ENCODE assay signal across 9 cellular contexts in genomic region chr1:154983776-154984466, GRCh38. TPM values are rescaled to one million over a fixed set of nuclear protein-coding genes. Genes with fewer than 3 reads are reported as not detected.
DNase-seq lines count a peak whose midpoint lies in the region; ATAC-seq and TF ChIP-seq lines count a peak whose summit lies in the region.
"Had no signal": no experiment of that assay in that cellular context is flagged by ENCODE, and none has a peak within 500 bp of the region (broad histone marks: within the 10 kb centered on the region; RNA-seq: fewer than 3 reads in every experiment).

No MANE protein-coding gene starts in this region.

- H3F3A ChIP-seq in SK-N-SH (replicated peaks; ENCODE audit: insufficient read depth) = peaks cover 13% of the 10 kb centered on the region

- peak; percentile 16; the same call in 1 of the 2 replicates for TF ChIP-seq RAD21 in SK-N-SH (IDR thresholded peaks at IDR 0.05; ENCODE audit: low read length)

- H3K9me2 ChIP-seq in SK-N-SH = no peaks in the 10 kb centered on the region

- no peak for TF ChIP-seq CTCF in SK-N-SH (IDR thresholded peaks at IDR 0.05)

- H3K27ac ChIP-seq in SK-N-SH (ENCODE audit: low read depth in 2 of 2, low read length in 1 of 2) = peak overlapping the region; percentile 40 to 78; a peak in 3 of 4 replicates
- H3K27ac ChIP-seq in iPS-18a (ENCODE audit: low read length) = peak overlapping the region; percentile 74
- H3K27ac ChIP-seq in stomach smooth muscle (ENCODE audit: low read length) = peak overlapping the region; percentile 74

- POLR2A ChIA-PET in SK-N-SH (lab: Yijun Ruan, JAX) = interaction anchor here (1.0 to 2.7 kb wide), 7 partner anchors 9 to 145 kb away, joined by 3 to 22 read pairs (median 5); partner anchors contain the start of genes LENEP, PYGO2 and SHC1

- H3K9ac ChIP-seq in SK-N-SH (peak overlapping the region; percentile 78), iPS-18a (ENCODE audit: low read length) (peak overlapping the region; percentile 99), stomach smooth muscle (ENCODE audit: low read length in 2 of 2) (peak overlapping the region; percentile 84 to 95)

- CTCF ChIA-PET in SK-N-SH (lab: Yijun Ruan, JAX) = interaction anchor here (1.3 to 37.5 kb wide), 8 partner anchors 10 to 67 kb away, joined by 3 to 640 read pairs (median 6); partner anchors contain the start of genes LENEP, PBXIP1, PYGO2 and ZBTB7B

- no peak for TF ChIP-seq EP300 in SK-N-SH (IDR thresholded peaks at IDR 0.05; ENCODE audit: borderline replicate concordance in 1 of 2, low read depth in 1 of 2, low read length in 1 of 2)

- H2AFZ ChIP-seq in SK-N-SH (ENCODE audit: low read depth) = peak overlapping the region; percentile 66; the same call in 1 of the 2 replicates

- H3K27me3 ChIP-seq in SK-N-SH (ENCODE audit: insufficient read depth) (no peaks in the 10 kb centered on the region), iPS-18a (ENCODE audit: control insufficient read depth, insufficient read depth, low read length) (no peaks in the 10 kb centered on the region), stomach smooth muscle (ENCODE audit: control insufficient read depth in 1 of 2, insufficient read depth in 2 of 2, low read length in 2 of 2) (no peaks in the 10 kb centered on the region)

- 8% methylated on average over 16 of the region's 17 CpGs for WGBS in SK-N-SH (ENCODE audit: low lambda C conversion rate)

- peaks cover 10 to 20% of the 10 kb centered on the region in 2 experiments for H3K36me3 ChIP-seq in SK-N-SH (replicated peaks in 1 of 2; ENCODE audit: control insufficient read depth in 1 of 2, insufficient read depth in 2 of 2, low read length in 1 of 2)
- H3K36me3 ChIP-seq in iPS-18a (ENCODE audit: control insufficient read depth, low read depth, low read length) = peaks cover 31% of the 10 kb centered on the region
- H3K36me3 ChIP-seq in stomach smooth muscle (ENCODE audit: control insufficient read depth in 2 of 2, insufficient read depth in 2 of 2, low read length in 2 of 2) = peaks cover 12 to 18% of the 10 kb centered on the region in 2 donors

- no peak for ATAC-seq in GM21515 (IDR thresholded peaks at IDR 0.05; ENCODE audit: unreplicated experiment)

- no peaks in the 10 kb centered on the region for H3K9me3 ChIP-seq in SK-N-SH
- no peaks in the 10 kb centered on the region for H3K9me3 ChIP-seq in iPS-18a (ENCODE audit: control insufficient read depth, low read depth, low read length)
- no peaks in the 10 kb centered on the region for H3K9me3 ChIP-seq in stomach smooth muscle (ENCODE audit: control insufficient read depth in 2 of 2, low read length in 2 of 2)

- H3K4me3 ChIP-seq in SK-N-SH (ENCODE audit: low read depth in 2 of 2, low read length in 1 of 2) (peak overlapping the region; percentile 72 to 82), iPS-18a (ENCODE audit: low read length) (peak overlapping the region; percentile 98), stomach smooth muscle (ENCODE audit: low read length in 2 of 2) (peak overlapping the region; percentile 73 to 94)

- H3K4me1 ChIP-seq in SK-N-SH (ENCODE audit: control insufficient read depth in 1 of 2, insufficient read depth in 2 of 2, low read depth in 1 of 2, low read length in 1 of 2) (peaks cover 4 to 24% of the 10 kb centered on the region in 2 experiments; a peak in 3 of 4 replicates), iPS-18a (ENCODE audit: control insufficient read depth, low read depth, low read length) (peaks cover 6% of the 10 kb centered on the region), stomach smooth muscle (ENCODE audit: control insufficient read depth, insufficient read depth, low read length) (peaks cover 18% of the 10 kb centered on the region)

- peak overlapping the region; percentile 95 for H3K4me2 ChIP-seq in SK-N-SH

- peaks cover 84% of the 10 kb centered on the region for H3K79me2 ChIP-seq in SK-N-SH (ENCODE audit: insufficient read depth)

- peak in 2 of 3 experiments; percentile 25 to 39 for DNase-seq in NCI-H1417 (lab: John Stamatoyannopoulos, UW)
- no peak for DNase-seq in NCI-H1417 treated with DMSO at 0.1 percent for 48 hours (lab: John Stamatoyannopoulos, UW)
- DNase-seq in SK-N-SH = no peak
- DNase-seq in Kasumi-1 (lab: John Stamatoyannopoulos, UW) = no peak
- DNase-seq in activated gamma-delta T cell (lab: John Stamatoyannopoulos, UW) = no peak

- H4K20me1 ChIP-seq in SK-N-SH (ENCODE audit: insufficient read depth) = no peaks in the 10 kb centered on the region

TF ChIP-seq in SK-N-SH, 30 proteins besides CTCF, POLR2A, EP300 and RAD21:
- no peak for TF ChIP-seq TAF1 (IDR thresholded peaks at IDR 0.05; ENCODE audit: borderline replicate concordance, low read depth, low read length)
- TF ChIP-seq YY1 (IDR thresholded peaks at IDR 0.05; ENCODE audit: low read depth) = no peak
- no peak for TF ChIP-seq ELF1 (IDR thresholded peaks at IDR 0.05)
- TF ChIP-seq, protein P1, sequence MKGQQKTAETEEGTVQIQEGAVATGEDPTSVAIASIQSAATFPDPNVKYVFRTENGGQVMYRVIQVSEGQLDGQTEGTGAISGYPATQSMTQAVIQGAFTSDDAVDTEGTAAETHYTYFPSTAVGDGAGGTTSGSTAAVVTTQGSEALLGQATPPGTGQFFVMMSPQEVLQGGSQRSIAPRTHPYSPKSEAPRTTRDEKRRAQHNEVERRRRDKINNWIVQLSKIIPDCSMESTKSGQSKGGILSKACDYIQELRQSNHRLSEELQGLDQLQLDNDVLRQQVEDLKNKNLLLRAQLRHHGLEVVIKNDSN (IDR thresholded peaks at IDR 0.05; ENCODE audit: borderline replicate concordance, low read depth) = no peak
- no peak for TF ChIP-seq REST (IDR thresholded peaks at IDR 0.05; ENCODE audit: low read depth, low read length)

RNA-seq across cellular contexts. Expression of gene FLAD1, which starts 0.8 kb away (rescaled TPM):
- polyA plus RNA-seq in SK-N-SH (2012; rRNA removed) = 50.8 and 56.2 TPM in 2 replicates
- 21.8 and 32.1 TPM in 2 replicates for polyA plus RNA-seq in SK-N-SH (2012; cell fraction: cytosol; rRNA removed)
- polyA plus RNA-seq in SK-N-SH (2012; cell fraction: nucleus; rRNA removed) = 130 and 147 TPM in 2 replicates

RNA-seq across cellular contexts. Expression of gene CKS1B, which starts 9.4 kb away (rescaled TPM):
- 256 and 308 TPM in 2 replicates for polyA plus RNA-seq in SK-N-SH (2012; rRNA removed)
- 286 and 340 TPM in 2 replicates for polyA plus RNA-seq in SK-N-SH (2012; cell fraction: cytosol; rRNA removed)
- polyA plus RNA-seq in SK-N-SH (2012; cell fraction: nucleus; rRNA removed) = 86.1 and 118 TPM in 2 replicates

RNA-seq across cellular contexts. Expression of gene LENEP, which starts 9.5 kb away (rescaled TPM):
- polyA plus RNA-seq in SK-N-SH (2012; rRNA removed) = 0.26 TPM in 1 of 2 replicates, not detected in the other
- not detected in 2 replicates for polyA plus RNA-seq in SK-N-SH (2012; cell fraction: cytosol; rRNA removed)
- 0.13 and 0.40 TPM in 2 replicates for polyA plus RNA-seq in SK-N-SH (2012; cell fraction: nucleus; rRNA removed)
- polyA plus RNA-seq: CD14-positive monocyte had no signal

RNA-seq across cellular contexts. Expression of gene SHC1, which starts 13.4 kb away (rescaled TPM):
- polyA plus RNA-seq in SK-N-SH (2012; rRNA removed) = 338 and 395 TPM in 2 replicates
- 199 and 274 TPM in 2 replicates for polyA plus RNA-seq in SK-N-SH (2012; cell fraction: cytosol; rRNA removed)
- 1,066 and 1,388 TPM in 2 replicates for polyA plus RNA-seq in SK-N-SH (2012; cell fraction: nucleus; rRNA removed)

RNA-seq across cellular contexts. Expression of gene ZBTB7B, which starts 18.7 kb away (rescaled TPM):
- 15.7 and 22.1 TPM in 2 replicates for polyA plus RNA-seq in SK-N-SH (2012; rRNA removed)
- 5.6 and 9.5 TPM in 2 replicates for polyA plus RNA-seq in SK-N-SH (2012; cell fraction: cytosol; rRNA removed)
- polyA plus RNA-seq in SK-N-SH (2012; cell fraction: nucleus; rRNA removed) = 51.6 and 52.3 TPM in 2 replicates

Comparison
In these comparisons a context has a peak if more than half of its experiments do, and no peak if none do; other contexts are left out.
1. DNase-seq: peak in NCI-H1417 (2 of 3); none in NCI-H1417 treated with DMSO at 0.1 percent for 48 hours (single experiment), SK-N-SH (single experiment), Kasumi-1 (0 of 2) and activated gamma-delta T cell (single experiment).
2. Peak in every context shown above with its lines, with median percentiles within 50 percentile points of each other: H3K27ac ChIP-seq, H3K4me3 ChIP-seq and H3K9ac ChIP-seq.